9 cellular contexts compared by ENCODE assay signal in the genomic region with DNA sequence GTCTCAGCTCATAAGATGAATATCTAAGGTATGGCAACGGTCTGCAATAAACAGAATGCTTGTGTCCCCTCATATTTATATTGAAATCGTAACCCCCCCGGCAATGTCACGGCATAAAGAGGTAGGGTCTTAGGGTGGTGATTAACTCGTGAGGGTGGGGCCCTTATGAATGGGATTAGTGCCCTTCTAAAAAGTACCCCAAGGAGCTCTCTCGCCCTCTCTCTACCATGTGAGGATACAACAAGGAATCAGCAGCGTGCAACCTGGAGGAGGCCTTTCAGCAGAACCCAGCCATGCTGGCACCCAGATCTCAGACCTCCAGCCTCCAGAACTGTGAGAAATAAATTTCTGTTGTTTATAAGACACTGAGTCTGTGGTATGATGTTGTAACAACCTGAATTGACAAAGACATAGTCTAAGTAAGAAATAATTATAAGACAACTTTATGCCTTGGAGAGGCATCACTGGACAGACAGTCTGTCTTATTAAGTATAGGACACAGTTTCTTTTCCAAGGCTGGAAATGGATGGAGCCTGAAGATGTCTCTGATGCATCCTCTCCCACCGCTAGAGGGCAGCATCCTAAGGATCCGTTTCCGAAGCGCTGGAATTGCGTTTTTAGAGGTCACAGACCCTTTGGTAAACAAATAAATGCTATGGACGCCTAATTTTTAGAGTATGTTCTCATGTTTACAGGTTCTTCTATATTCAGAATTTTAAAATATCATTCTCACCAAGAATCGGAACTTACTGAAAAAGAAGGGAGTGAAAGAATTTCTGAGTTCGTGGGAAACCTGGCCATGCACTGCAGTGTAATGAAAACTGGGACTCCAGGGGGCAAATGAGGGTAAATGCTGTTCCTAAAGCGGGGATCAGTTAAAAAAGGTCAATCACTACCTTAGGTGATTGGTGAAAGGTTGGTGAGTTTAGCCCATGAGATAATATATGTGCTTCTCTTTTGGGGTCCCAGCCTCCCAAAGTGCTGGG. TPM values are rescaled to one million over a fixed set of nuclear protein-coding genes. Genes with fewer than 3 reads are reported as not detected.
A peak's percentile ranks its signal among the peaks of the same experiment; 100 is the strongest.
DNase-seq lines count a peak whose midpoint lies in the region; ATAC-seq and TF ChIP-seq lines count a peak whose summit lies in the region.
"Had no signal": no experiment of that assay in that cellular context is flagged by ENCODE, and none has a peak within 500 bp of the region (broad histone marks: within the 10 kb centered on the region; RNA-seq: fewer than 3 reads in every experiment).

No MANE protein-coding gene starts in this region.

- intact Hi-C loops in heart left ventricle (cut with DNase I): loop anchor here in 4 of 10 donors (2.0 to 10.0 kb wide), 3 partner anchors 79 to 213 kb away; no protein-coding TSS in a partner anchor
- intact Hi-C loops in cardiac septum (cut with DNase I): loop anchor here (5.0 kb wide), 1 partner anchor 77 kb away; no protein-coding TSS in a partner anchor
- intact Hi-C loops in right cardiac atrium (cut with DNase I): no loop called here

- 42 to 44% (median 43%) methylated on average over 16 of the region's 16 CpGs for WGBS in heart left ventricle, 4 donors
- WGBS in right cardiac atrium: 45% methylated on average over 16 of the region's 16 CpGs

- H3K27me3 ChIP-seq in heart left ventricle (peaks cover 0 to 10% (median 0%) of the 10 kb centered on the region in 9 donors), right cardiac atrium (ENCODE audit: control insufficient read depth, insufficient read depth) (no peaks in the 10 kb centered on the region)

- DNase-seq in heart left ventricle (peak in 3 of 5 donors; percentile 17 to 28 (median 21)), cardiac septum (ENCODE audit: low spot score) (no peak), NCI-H526 (lab: John Stamatoyannopoulos, UW) (peak; percentile 34 to 81), right cardiac atrium (peak in 2 of 3 donors; percentile 39 to 63), DMS79 (lab: John Stamatoyannopoulos, UW) (no peak)
- peak; percentile 25 for DNase-seq in activated gamma-delta T cell treated with anti-CD3 and anti-CD28 coated beads, Interleukin-2, amount 50 U/mL, for 16 hours (ENCODE audit: low read depth)
- DNase-seq in stimulated activated CD4-positive, alpha-beta T cell treated with anti-CD3 and anti-CD28 coated beads, Interleukin-12 subunit alpha, Interleukin-12 subunit beta, amount 100 ng/mL, for 4 hours: peak; percentile 29

- peaks cover 0 to 12% (median 5%) of the 10 kb centered on the region in 12 donors for H3K9me3 ChIP-seq in heart left ventricle
- no peaks in the 10 kb centered on the region for H3K9me3 ChIP-seq in right cardiac atrium (ENCODE audit: control insufficient read depth, low read length)

- H3K4me3 ChIP-seq in heart left ventricle (no peak overlapping the region), right cardiac atrium (ENCODE audit: low read length) (no peak overlapping the region)

- H3K36me3 ChIP-seq in heart left ventricle: no peaks in the 10 kb centered on the region

- no peak for TF ChIP-seq POLR2A in heart left ventricle (IDR thresholded peaks at IDR 0.05)

- H3K4me1 ChIP-seq in heart left ventricle (no peaks in the 10 kb centered on the region), right cardiac atrium (ENCODE audit: control insufficient read depth, insufficient read depth, low read length) (no peaks in the 10 kb centered on the region)

- ATAC-seq in heart left ventricle (no peak), right cardiac atrium (no peak), HG02610 (IDR thresholded peaks at IDR 0.05; ENCODE audit: unreplicated experiment) (no peak)

- peak; percentile 48 to 87 (median 66) for TF ChIP-seq CTCF in heart left ventricle (IDR thresholded peaks at IDR 0.05)

- H3K27ac ChIP-seq in heart left ventricle (no peak overlapping the region), right cardiac atrium (ENCODE audit: low read length) (no peak overlapping the region)

RNA-seq across cellular contexts. Expression of a gene that starts 13.3 kb away (rescaled TPM):
- total RNA-seq in heart left ventricle (not detected), cardiac septum (not detected), right cardiac atrium (not detected)
- polyA plus RNA-seq in heart left ventricle (not detected), right cardiac atrium (not detected)
- total RNA-seq: mononuclear cell had no signal

RNA-seq across cellular contexts. Expression of a gene that starts 27.6 kb away (rescaled TPM):
- total RNA-seq in heart left ventricle: 1 to 10 TPM in 2 of 9 donors, not detected in 7; 1.2 to 8.2 TPM
- under 1 TPM in 1 of 2 donors, not detected in 1; 0.15 TPM for polyA plus RNA-seq in heart left ventricle
- total RNA-seq in cardiac septum: 0.94 TPM
- total RNA-seq in right cardiac atrium: not detected
- polyA plus RNA-seq in right cardiac atrium: not detected

Comparison
In these comparisons a context has a peak if more than half of its experiments do, and no peak if none do; other contexts are left out.
1. DNase-seq: peak in heart left ventricle (3 of 5), NCI-H526 (2 of 2), activated gamma-delta T cell treated with anti-CD3 and anti-CD28 coated beads, Interleukin-2, amount 50 U/mL, for 16 hours (single experiment), right cardiac atrium (2 of 3) and stimulated activated CD4-positive, alpha-beta T cell treated with anti-CD3 and anti-CD28 coated beads, Interleukin-12 subunit alpha, Interleukin-12 subunit beta, amount 100 ng/mL, for 4 hours (single experiment); none in cardiac septum (single experiment) and DMS79 (single experiment).